1 cellular context compared by ENCODE assay signal in the genomic region with DNA sequence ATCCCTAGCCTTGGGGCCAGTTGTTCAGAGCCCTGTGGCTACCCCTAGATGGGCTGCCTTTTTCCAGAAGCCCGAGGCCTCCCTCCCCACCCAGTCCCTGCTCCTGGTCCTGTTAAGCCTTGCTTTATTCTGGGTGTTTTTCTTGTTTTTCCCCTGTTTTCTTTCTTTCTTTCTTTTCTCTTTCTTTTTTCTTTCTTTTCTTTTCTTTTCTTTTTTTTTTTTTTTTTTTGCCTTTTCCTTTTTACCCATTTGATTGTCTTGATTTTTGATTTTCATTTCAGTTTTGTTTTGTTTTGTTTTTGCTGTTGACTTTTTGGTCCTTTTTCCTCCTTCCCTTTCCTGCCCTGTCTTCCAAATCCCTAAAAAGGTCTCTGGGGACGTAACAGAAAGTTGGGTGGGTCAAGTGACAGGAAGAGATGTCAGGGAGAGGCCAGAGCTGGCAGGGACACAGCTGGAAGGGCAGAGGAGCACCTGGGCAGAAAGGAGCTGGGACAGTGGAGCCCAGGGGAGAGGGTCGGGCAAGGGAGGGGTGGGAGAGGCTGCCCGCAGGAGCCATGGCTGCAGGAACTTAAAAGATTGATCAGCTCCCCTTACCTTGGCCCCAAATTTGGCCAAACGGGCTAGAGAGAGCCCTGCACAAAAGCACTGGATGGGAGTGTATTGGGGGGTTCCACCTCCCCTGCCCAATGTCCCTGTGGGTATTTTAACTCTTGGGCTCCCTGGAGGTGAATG.
A peak's percentile ranks its signal among the peaks of the same experiment; 100 is the strongest.
TF ChIP-seq lines count a peak whose summit lies in the region.

No MANE protein-coding gene starts in this region.

TF ChIP-seq in HepG2, 621 proteins besides CTCF, POLR2A, EP300 and RAD21:
- TF ChIP-seq U2AF2 (IDR thresholded peaks at IDR 0.05; ENCODE audit: low read depth, low read length) (0 out of 2 replicates have a peak, but pooled peaks have one; percentile 50), ZKSCAN1 (IDR thresholded peaks at IDR 0.05; ENCODE audit: low read length) (no peak)
